In genomic region chr20:48832423-48832735, GRCh38 we compare ENCODE assay signal across 11 cellular contexts. TPM values are rescaled to one million over a fixed set of nuclear protein-coding genes. Genes with fewer than 3 reads are reported as not detected.
DNase-seq lines count a peak whose midpoint lies in the region; ATAC-seq and TF ChIP-seq lines count a peak whose summit lies in the region.
"Had no signal": no experiment of that assay in that cellular context is flagged by ENCODE, and none has a peak within 500 bp of the region (broad histone marks: within the 10 kb centered on the region; RNA-seq: fewer than 3 reads in every experiment).

No MANE protein-coding gene starts in this region.

- H3K4me1 Mint-ChIP-seq in CD4-positive, CD25-positive, alpha-beta regulatory T cell = peaks cover 0 to 10% (median 4%) of the 10 kb centered on the region in 4 donors
- peaks cover 8% of the 10 kb centered on the region for H3K4me1 Mint-ChIP-seq in activated CD4-positive, alpha-beta T cell treated with anti-CD3 and anti-CD28 coated beads, Interleukin-2, amount 10 ng/mL, durations not matched to agents 7 days and 5 days

- H3K36me3 ChIP-seq in CD4-positive, CD25-positive, alpha-beta regulatory T cell (ENCODE audit: control insufficient read depth, insufficient read depth, low read length) = no peaks in the 10 kb centered on the region
- no peaks in the 10 kb centered on the region for H3K36me3 ChIP-seq in BE2C

- CTCF ChIA-PET in activated CD4-positive, alpha-beta T cell treated with anti-CD3 and anti-CD28 coated beads, Interleukin-2, amount 10 ng/mL, durations not matched to agents 7 days and 5 days (lab: Charles Lee) = no interaction called here

- no peaks in the 10 kb centered on the region for H3K27me3 ChIP-seq in CD4-positive, CD25-positive, alpha-beta regulatory T cell (ENCODE audit: control insufficient read depth, insufficient read depth, low read length)
- H3K27me3 ChIP-seq in BE2C = peaks cover 3% of the 10 kb centered on the region

- H3K4me1 ChIP-seq in CD4-positive, CD25-positive, alpha-beta regulatory T cell (ENCODE audit: control insufficient read depth, insufficient read depth, low read length, poor library complexity, severe bottlenecking) = peaks cover 3% of the 10 kb centered on the region
- H3K4me1 ChIP-seq in BE2C = no peaks in the 10 kb centered on the region

- no peak overlapping the region for H3K27ac ChIP-seq in CD4-positive, CD25-positive, alpha-beta regulatory T cell (ENCODE audit: insufficient read depth, low read length, poor library complexity, severe bottlenecking)
- peak overlapping the region; percentile 3 for H3K27ac ChIP-seq in caudate nucleus (ENCODE audit: low read depth, low read length)

- no peaks in the 10 kb centered on the region for H3K9me3 ChIP-seq in CD4-positive, CD25-positive, alpha-beta regulatory T cell (ENCODE audit: control insufficient read depth in 2 of 2, low read length in 2 of 2)
- no peaks in the 10 kb centered on the region for H3K9me3 ChIP-seq in BE2C
- H3K9me3 ChIP-seq: mucosa of descending colon had no signal

- peak overlapping the region in 2 of 3 donors; percentile 29 to 71 for H3K27ac Mint-ChIP-seq in CD4-positive, CD25-positive, alpha-beta regulatory T cell
- no peak overlapping the region for H3K27ac Mint-ChIP-seq in activated CD4-positive, alpha-beta T cell treated with anti-CD3 and anti-CD28 coated beads, Interleukin-2, amount 10 ng/mL, durations not matched to agents 7 days and 5 days

- H3K4me3 Mint-ChIP-seq in CD4-positive, CD25-positive, alpha-beta regulatory T cell = peak overlapping the region in 1 of 4 donors; percentile 40
- no peak overlapping the region for H3K4me3 Mint-ChIP-seq in activated CD4-positive, alpha-beta T cell treated with anti-CD3 and anti-CD28 coated beads, Interleukin-2, amount 10 ng/mL, durations not matched to agents 7 days and 5 days

- POLR2A ChIA-PET in activated CD4-positive, alpha-beta T cell treated with anti-CD3 and anti-CD28 coated beads, Interleukin-2, amount 10 ng/mL, durations not matched to agents 7 days and 5 days (lab: Charles Lee) = no interaction called here

- intact Hi-C loops in posterior vena cava (cut with DNase I) = no loop called here

- H3K4me3 ChIP-seq in CD4-positive, CD25-positive, alpha-beta regulatory T cell (ENCODE audit: low read depth, low read length) = no peak overlapping the region
- H3K4me3 ChIP-seq in BE2C (ENCODE audit: low read depth, low read length) = no peak overlapping the region
- H3K4me3 ChIP-seq: mucosa of descending colon had no signal

- H3K9me3 Mint-ChIP-seq in CD4-positive, CD25-positive, alpha-beta regulatory T cell = no peaks in the 10 kb centered on the region
- no peaks in the 10 kb centered on the region for H3K9me3 Mint-ChIP-seq in activated CD4-positive, alpha-beta T cell treated with anti-CD3 and anti-CD28 coated beads, Interleukin-2, amount 10 ng/mL, durations not matched to agents 7 days and 5 days

- no peak for ATAC-seq in CD4-positive, CD25-positive, alpha-beta regulatory T cell (ENCODE audit: low read depth in 2 of 2)
- no peak for ATAC-seq in left lobe of liver

- H3K36me3 Mint-ChIP-seq in CD4-positive, CD25-positive, alpha-beta regulatory T cell = no peaks in the 10 kb centered on the region
- H3K36me3 Mint-ChIP-seq in activated CD4-positive, alpha-beta T cell treated with anti-CD3 and anti-CD28 coated beads, Interleukin-2, amount 10 ng/mL, durations not matched to agents 7 days and 5 days (ENCODE audit: low read depth) = no peaks in the 10 kb centered on the region

- no peak for TF ChIP-seq CTCF in BE2C (IDR thresholded peaks at IDR 0.05; ENCODE audit: low read depth, low read length)

- peaks cover 13% of the 10 kb centered on the region for H3K27me3 Mint-ChIP-seq in CD4-positive, CD25-positive, alpha-beta regulatory T cell
- H3K27me3 Mint-ChIP-seq in activated CD4-positive, alpha-beta T cell treated with anti-CD3 and anti-CD28 coated beads, Interleukin-2, amount 10 ng/mL, durations not matched to agents 7 days and 5 days = peaks cover 50% of the 10 kb centered on the region

- DNase-seq in CD4-positive, CD25-positive, alpha-beta regulatory T cell = no peak
- peak; percentile 30 for DNase-seq in NOMO-1 treated with DMSO at 0.1 percent for 48 hours (lab: John Stamatoyannopoulos, UW; ENCODE audit: unreplicated experiment)
- peak in 2 of 61 donors; percentile 11 to 20 for DNase-seq in caudate nucleus (lab: John Stamatoyannopoulos, UW)
- DNase-seq in pons (ENCODE audit: low spot score) = peak; percentile 62
- DNase-seq in posterior vena cava (ENCODE audit: low spot score) = no peak
- no peak for DNase-seq in BE2C
- no peak for DNase-seq in activated CD4-positive, alpha-beta T cell treated with anti-CD3 and anti-CD28 coated beads, Interleukin-2, amount 10 ng/mL, durations not matched to agents 7 days and 5 days
- DNase-seq in left lobe of liver (ENCODE audit: low spot score) = no peak
- DNase-seq: mucosa of descending colon, NCI-H1105, NCI-H526 treated with DMSO at 0.1 percent for 48 hours had no signal

RNA-seq across cellular contexts. Expression of gene PREX1, which starts 4.6 kb away (rescaled TPM):
- 264 TPM for total RNA-seq in CD4-positive, CD25-positive, alpha-beta regulatory T cell
- polyA plus RNA-seq in CD4-positive, CD25-positive, alpha-beta regulatory T cell = 10 to 100 TPM; 40.8 to 58.5 (median 50.1) TPM
- 10 to 100 TPM; 16.9 to 22.0 TPM for total RNA-seq in posterior vena cava
- 8.8 TPM for polyA plus RNA-seq in BE2C (2012; ENCODE audit: insufficient read depth, insufficient read length, low read depth)
- 10 to 100 TPM; 81.0 to 86.1 TPM for total RNA-seq in activated CD4-positive, alpha-beta T cell treated with anti-CD3 and anti-CD28 coated beads, Interleukin-2, amount 10 ng/mL, durations not matched to agents 7 days and 5 days
- total RNA-seq in left lobe of liver = 5.8 TPM

Comparison
In these comparisons a context has a peak if more than half of its experiments do, and no peak if none do; other contexts are left out.
1. DNase-seq: peak in NOMO-1 treated with DMSO at 0.1 percent for 48 hours (single experiment) and pons (single experiment); none in CD4-positive, CD25-positive, alpha-beta regulatory T cell (0 of 3), posterior vena cava (single experiment), BE2C (single experiment), activated CD4-positive, alpha-beta T cell treated with anti-CD3 and anti-CD28 coated beads, Interleukin-2, amount 10 ng/mL, durations not matched to agents 7 days and 5 days (single experiment) and left lobe of liver (single experiment).